In the genomic region with DNA sequence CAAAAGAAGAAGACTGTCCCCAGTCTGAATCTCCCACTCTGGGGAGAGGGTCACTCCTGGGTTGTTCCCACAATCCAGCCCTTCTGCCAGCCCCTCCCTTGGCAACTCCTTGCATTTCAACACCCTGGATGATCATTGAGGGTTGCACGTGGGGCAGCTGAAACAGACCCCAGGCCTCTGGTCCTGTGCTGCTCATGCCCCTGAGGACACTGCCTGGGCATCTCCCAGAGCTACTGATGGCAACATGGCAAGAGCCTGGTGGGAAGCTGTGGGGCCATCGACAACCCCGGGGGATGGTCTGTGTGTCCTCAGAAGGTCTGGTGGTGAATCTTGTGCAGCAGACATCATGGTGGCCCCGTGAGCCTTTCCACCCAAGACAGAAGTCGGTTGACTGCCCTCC, we compare ENCODE assay signal across 19 cellular contexts. TPM values are rescaled to one million over a fixed set of nuclear protein-coding genes. Genes with fewer than 3 reads are reported as not detected.
DNase-seq lines count a peak whose midpoint lies in the region; ATAC-seq and TF ChIP-seq lines count a peak whose summit lies in the region.
"Had no signal": no experiment of that assay in that cellular context is flagged by ENCODE, and none has a peak within 500 bp of the region (broad histone marks: within the 10 kb centered on the region; RNA-seq: fewer than 3 reads in every experiment).

No MANE protein-coding gene starts in this region.

- intact Hi-C loops in posterior vena cava (cut with DNase I), result no loop called here

- no peaks in the 10 kb centered on the region for H3K9me3 ChIP-seq in hepatocyte (ENCODE audit: low read depth)
- H3K9me3 ChIP-seq: BE2C, BLaER1 had no signal

- H3K79me2 ChIP-seq in hepatocyte, result no peaks in the 10 kb centered on the region

- 97% methylated on average over 5 of the region's 5 CpGs for WGBS in hepatocyte (ENCODE audit: low lambda C conversion rate, missing lambda C conversion rate)

- H3K4me1 ChIP-seq in hepatocyte (ENCODE audit: insufficient read depth), result no peaks in the 10 kb centered on the region
- H3K4me1 ChIP-seq: BE2C had no signal

- H3K9me2 ChIP-seq in hepatocyte (replicated peaks; ENCODE audit: insufficient read depth), result no peaks in the 10 kb centered on the region

- TF ChIP-seq CTCF in hepatocyte (IDR thresholded peaks at IDR 0.05; ENCODE audit: poor library complexity), result no peak

- no peaks in the 10 kb centered on the region for H3K36me3 ChIP-seq in hepatocyte (replicated peaks; ENCODE audit: insufficient read depth, low read depth)
- H3K36me3 ChIP-seq: BE2C, BLaER1 had no signal

- ATAC-seq in GM19324 (IDR thresholded peaks at IDR 0.05; ENCODE audit: low FRiP score, unreplicated experiment), result no peak

- no peak overlapping the region for H3K4me3 ChIP-seq in hepatocyte
- H3K4me3 ChIP-seq: BLaER1 had no signal

- H4K20me1 ChIP-seq in hepatocyte (ENCODE audit: insufficient read depth, poor library complexity, severe bottlenecking), result no peaks in the 10 kb centered on the region
- H4K20me1 ChIP-seq: BLaER1 had no signal

- H3K27me3 ChIP-seq in hepatocyte, result no peaks in the 10 kb centered on the region
- H3K27me3 ChIP-seq: BE2C, BLaER1 had no signal

- no peak overlapping the region for H3K4me2 ChIP-seq in hepatocyte
- H3K4me2 ChIP-seq: BLaER1 had no signal

- no peak overlapping the region for H2AFZ ChIP-seq in hepatocyte

- DNase-seq in mesenteric fat pad (ENCODE audit: low spot score) (peak; percentile 88), posterior vena cava (ENCODE audit: low spot score) (peak; percentile 36), DMS153 (lab: John Stamatoyannopoulos, UW) (no peak), hepatocyte (ENCODE audit: low spot score) (no peak)
- DNase-seq: 8988T; ACHN; BE2C; C1 segment of cervical spinal cord; CD4-positive, alpha-beta memory T cell; CD4-positive, CD25-positive, alpha-beta regulatory T cell; CD8-positive, alpha-beta memory T cell; COR-L47; DMS 273 treated with DMSO at 0.1 percent for 48 hours; DMS79 treated with DMSO at 0.1 percent for 48 hours; GF-D8 had no signal

- H3K27ac ChIP-seq in hepatocyte, result no peak overlapping the region
- H3K27ac ChIP-seq: BLaER1 had no signal

RNA-seq across cellular contexts. Expression of a gene that starts 4.9 kb away (rescaled TPM):
- total RNA-seq in mesenteric fat pad, result 0.42 TPM
- total RNA-seq in posterior vena cava, result 1 to 10 TPM in 1 of 2 donors, under 1 TPM in 1; 0.24 to 1.1 TPM
- total RNA-seq in hepatocyte, result not detected in 2 replicates
- not detected in 2 replicates for polyA plus RNA-seq in hepatocyte
- total RNA-seq: A673; CD4-positive, alpha-beta memory T cell; CD4-positive, CD25-positive, alpha-beta regulatory T cell; CD8-positive, alpha-beta memory T cell had no signal
- polyA plus RNA-seq: AG04450; CD4-positive, alpha-beta memory T cell; CD4-positive, CD25-positive, alpha-beta regulatory T cell; CD8-positive, alpha-beta memory T cell had no signal

Comparison
In these comparisons a context has a peak if more than half of its experiments do, and no peak if none do; other contexts are left out.
1. DNase-seq: peak in mesenteric fat pad (single experiment) and posterior vena cava (single experiment); none in DMS153 (single experiment) and hepatocyte (single experiment).